Comparison of ENCODE assay signal across 8 cellular contexts in the genomic region with DNA sequence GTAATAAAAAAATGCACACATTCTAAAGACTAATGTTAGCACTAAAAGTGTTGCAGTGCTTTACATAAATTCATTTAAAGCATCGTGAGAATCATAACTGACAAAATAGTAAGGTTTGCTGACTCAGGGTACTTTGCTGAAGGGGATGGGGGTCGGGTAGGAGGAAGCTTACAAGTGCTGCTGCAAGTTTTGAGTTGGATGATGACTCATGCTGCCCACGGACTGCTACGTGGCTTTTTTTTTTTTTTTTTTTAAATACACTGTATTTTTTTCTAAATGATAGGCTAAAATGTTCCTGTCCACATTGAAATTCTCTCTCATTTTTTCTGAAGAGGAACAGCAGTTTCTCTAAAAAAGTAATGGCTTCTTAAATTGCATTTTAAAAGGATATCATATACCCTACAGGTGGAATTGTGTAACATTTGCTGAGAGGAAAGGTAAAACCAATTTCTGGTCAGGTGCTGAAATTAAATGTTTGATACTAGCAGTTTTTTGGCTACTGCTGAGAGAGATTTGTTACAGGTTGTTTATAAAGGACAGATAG. TPM values are rescaled to one million over a fixed set of nuclear protein-coding genes. Genes with fewer than 3 reads are reported as not detected.
DNase-seq lines count a peak whose midpoint lies in the region; TF ChIP-seq lines count a peak whose summit lies in the region.

No MANE protein-coding gene starts in this region.

- H3K4me1 ChIP-seq in MM.1S (ENCODE audit: low read length) = peaks cover 8% of the 10 kb centered on the region

- H4K20me1 ChIP-seq in MM.1S (ENCODE audit: insufficient read depth, low read length) = peaks cover 3% of the 10 kb centered on the region; the same call in 1 of the 2 replicates

- H2AFZ ChIP-seq in MM.1S (ENCODE audit: low read length) = no peak overlapping the region

- no peaks in the 10 kb centered on the region for H3K9me3 Mint-ChIP-seq in mesothelial cell of epicardium

- H3K9me3 ChIP-seq in MM.1S (replicated peaks; ENCODE audit: insufficient read depth, low read length) = no peaks in the 10 kb centered on the region

- H3K27me3 Mint-ChIP-seq in mesothelial cell of epicardium (ENCODE audit: low read depth) = no peaks in the 10 kb centered on the region

- H3K27ac Mint-ChIP-seq in mesothelial cell of epicardium = peak overlapping the region; percentile 96

- peak overlapping the region; percentile 77; the same call in 1 of the 2 replicates for H3K27ac ChIP-seq in MM.1S (ENCODE audit: low read length)
- peak overlapping the region in 58 of 59 donors; percentile 0 to 99 (median 97) for H3K27ac ChIP-seq in dorsolateral prefrontal cortex

- H3K36me3 ChIP-seq in MM.1S (replicated peaks; ENCODE audit: insufficient read depth, low read length) = no peaks in the 10 kb centered on the region

- intact Hi-C loops in dorsolateral prefrontal cortex (cut with DNase I) = loop anchor here (2.0 to 5.0 kb wide), 2 partner anchors 22 to 161 kb away; no protein-coding TSS in a partner anchor

- no peaks in the 10 kb centered on the region for H3K9me2 ChIP-seq in MM.1S (replicated peaks; ENCODE audit: insufficient read depth, low read length)

- peaks cover 66% of the 10 kb centered on the region for H3K79me2 ChIP-seq in MM.1S (ENCODE audit: low read length)

- H3K36me3 Mint-ChIP-seq in mesothelial cell of epicardium = no peaks in the 10 kb centered on the region

- H3K9ac ChIP-seq in MM.1S (ENCODE audit: low read length) = peak overlapping the region; percentile 81

- peaks cover 22% of the 10 kb centered on the region for H3F3A ChIP-seq in MM.1S (ENCODE audit: insufficient read depth, low read length)

- peak overlapping the region; percentile 78 for H3K4me2 ChIP-seq in MM.1S (ENCODE audit: low read depth, low read length)

- peak; percentile 86 for DNase-seq in GM13977 (ENCODE audit: low spot score)
- DNase-seq in MM.1S = peak; percentile 87
- DNase-seq in activated CD4-positive, alpha-beta T cell treated with anti-CD3 and anti-CD28 coated beads for 48 hours = peak; percentile 78
- DNase-seq in dorsolateral prefrontal cortex = peak in 1 of 10 donors; percentile 49
- no peak for DNase-seq in mesothelial cell of epicardium (ENCODE audit: low spot score in 2 of 2, unreplicated experiment in 2 of 2)
- DNase-seq in stimulated activated CD8-positive, alpha-beta memory T cell treated with anti-CD3 and anti-CD28 coated beads, Interleukin-4, amount 100 ng/mL, for 1 hour (ENCODE audit: low read depth in 2 of 2, low spot score in 1 of 2) = peak; percentile 20 to 35
- no peak for DNase-seq in SHP77 (lab: John Stamatoyannopoulos, UW)
- DNase-seq in GOT3 (lab: John Stamatoyannopoulos, UW) = no peak

- no peak for TF ChIP-seq CTCF in GM13977 (IDR thresholded peaks at IDR 0.05; ENCODE audit: extremely low read depth, insufficient read depth, missing control alignments)
- 0 out of 2 replicates have a peak, but pooled peaks have one; percentile 6 for TF ChIP-seq CTCF in MM.1S (IDR thresholded peaks at IDR 0.05; ENCODE audit: low read length)
- TF ChIP-seq CTCF in dorsolateral prefrontal cortex (IDR thresholded peaks at IDR 0.05 in 54 of 56, conservative IDR thresholded peaks at IDR 0.05 in 2 of 56; ENCODE audit: low read depth in 1 of 56, partially characterized antibody in 56 of 56) = peak in 11 of 56 donors; percentile 5 to 17 (median 11)
- no peak for TF ChIP-seq CTCF in mesothelial cell of epicardium (IDR thresholded peaks at IDR 0.05; ENCODE audit: unreplicated experiment)

- H3K4me1 Mint-ChIP-seq in mesothelial cell of epicardium = peaks cover 36% of the 10 kb centered on the region

- H3K4me3 Mint-ChIP-seq in mesothelial cell of epicardium = peak overlapping the region; percentile 85

- peak overlapping the region; percentile 71 for H3K4me3 ChIP-seq in MM.1S (ENCODE audit: low read length)
- H3K4me3 ChIP-seq in dorsolateral prefrontal cortex = peak overlapping the region in 58 of 59 donors; percentile 59 to 90 (median 79)

- H3K27me3 ChIP-seq in MM.1S (replicated peaks; ENCODE audit: insufficient read depth, low read length) = no peaks in the 10 kb centered on the region
- H3K27me3 ChIP-seq in dorsolateral prefrontal cortex = no peaks in the 10 kb centered on the region

- in situ Hi-C loops in GM13977 (cut with MboI; ENCODE audit: low pct_unique_long_range_greater_than_20kb, low sequenced_read_pairs, unreplicated experiment) = no loop called here

RNA-seq across cellular contexts. Expression of gene MAPK6, which starts 2.2 kb away (rescaled TPM):
- total RNA-seq in dorsolateral prefrontal cortex (10 to 100 TPM; 35.9 to 84.3 (median 57.8) TPM), mesothelial cell of epicardium (56.7 to 59.9 TPM (median 57.4 TPM) in 3 replicates)

RNA-seq across cellular contexts. Expression of gene LEO1, which starts 49.6 kb away (rescaled TPM):
- total RNA-seq in dorsolateral prefrontal cortex = 10 to 100 TPM; 14.3 to 35.5 (median 23.9) TPM
- 20.2 to 22.4 TPM (median 20.4 TPM) in 3 replicates for total RNA-seq in mesothelial cell of epicardium

Comparison
In these comparisons a context has a peak if more than half of its experiments do, and no peak if none do; other contexts are left out.
1. DNase-seq: peak in GM13977 (single experiment), MM.1S (single experiment), activated CD4-positive, alpha-beta T cell treated with anti-CD3 and anti-CD28 coated beads for 48 hours (single experiment) and stimulated activated CD8-positive, alpha-beta memory T cell treated with anti-CD3 and anti-CD28 coated beads, Interleukin-4, amount 100 ng/mL, for 1 hour (2 of 2); none in mesothelial cell of epicardium (0 of 2), SHP77 (0 of 2) and GOT3 (single experiment).